Comparison of ENCODE assay signal across 1 cellular context in genomic region chr6:53829698-53830221, GRCh38.
A peak's percentile ranks its signal among the peaks of the same experiment; 100 is the strongest.
TF ChIP-seq lines count a peak whose summit lies in the region.

No MANE protein-coding gene starts in this region.

TF ChIP-seq in HepG2, 621 proteins besides CTCF, POLR2A, EP300 and RAD21 (continued from another document):
- no peak for TF ChIP-seq ZNF576 (CRISPR knock-in tag; IDR thresholded peaks at IDR 0.05)
- TF ChIP-seq HDAC2 (CRISPR knock-in tag; IDR thresholded peaks at IDR 0.05): no peak
- no peak for TF ChIP-seq TCF7L2 (IDR thresholded peaks at IDR 0.05; ENCODE audit: low read depth, low read length)
- no peak for TF ChIP-seq HHEX (CRISPR knock-in tag; IDR thresholded peaks at IDR 0.05)
- 0 out of 2 replicates have a peak, but pooled peaks have one; percentile 19 for TF ChIP-seq ZNF574 (CRISPR knock-in tag; IDR thresholded peaks at IDR 0.05)
- 0 out of 2 replicates have a peak, but pooled peaks have one; percentile 21 for TF ChIP-seq YEATS4 (CRISPR knock-in tag; IDR thresholded peaks at IDR 0.05; ENCODE audit: borderline replicate concordance)
- no peak for TF ChIP-seq ZNF619 (CRISPR knock-in tag; IDR thresholded peaks at IDR 0.05)
- no peak for TF ChIP-seq SP2 (CRISPR knock-in tag; IDR thresholded peaks at IDR 0.05)
- TF ChIP-seq ZBTB8A (CRISPR knock-in tag; IDR thresholded peaks at IDR 0.05; ENCODE audit: borderline replicate concordance, low read depth): no peak
- TF ChIP-seq ZNF230 (CRISPR knock-in tag; IDR thresholded peaks at IDR 0.05): no peak
- no peak for TF ChIP-seq ZNF234 (CRISPR knock-in tag; conservative IDR thresholded peaks at IDR 0.05)
- TF ChIP-seq BRF2 (CRISPR knock-in tag; IDR thresholded peaks at IDR 0.05): no peak
- no peak for TF ChIP-seq TFE3 (CRISPR knock-in tag; IDR thresholded peaks at IDR 0.05)
- TF ChIP-seq ZKSCAN8 (CRISPR knock-in tag; IDR thresholded peaks at IDR 0.05; ENCODE audit: borderline replicate concordance): no peak
- peak; percentile 20; the same call in 1 of the 2 replicates for TF ChIP-seq RXRB (CRISPR knock-in tag; IDR thresholded peaks at IDR 0.05; ENCODE audit: borderline replicate concordance)
- no peak for TF ChIP-seq FOXP1 (IDR thresholded peaks at IDR 0.05)
- TF ChIP-seq FOXP1 (CRISPR knock-in tag; IDR thresholded peaks at IDR 0.05): no peak
- peak; percentile 66; the same call in 1 of the 2 replicates for TF ChIP-seq REPIN1 (CRISPR knock-in tag; IDR thresholded peaks at IDR 0.05; ENCODE audit: borderline replicate concordance, low read depth)
- TF ChIP-seq NFE2L2 (IDR thresholded peaks at IDR 0.05; ENCODE audit: low read length): no peak
- no peak for TF ChIP-seq ZFP1 (CRISPR knock-in tag; IDR thresholded peaks at IDR 0.05)
- no peak for TF ChIP-seq ZNF569 (CRISPR knock-in tag; IDR thresholded peaks at IDR 0.05; ENCODE audit: borderline replicate concordance)
- TF ChIP-seq PHF8 (CRISPR knock-in tag; IDR thresholded peaks at IDR 0.05): no peak
- TF ChIP-seq ETV6 (CRISPR knock-in tag; conservative IDR thresholded peaks at IDR 0.05): no peak
- no peak for TF ChIP-seq NRL (CRISPR knock-in tag; IDR thresholded peaks at IDR 0.05; ENCODE audit: borderline replicate concordance)
- no peak for TF ChIP-seq PHF5A (CRISPR knock-in tag; IDR thresholded peaks at IDR 0.05; ENCODE audit: low read depth, unreplicated experiment)
- no peak for TF ChIP-seq FLYWCH1 (CRISPR knock-in tag; IDR thresholded peaks at IDR 0.05)
- TF ChIP-seq KDM2A (CRISPR knock-in tag; IDR thresholded peaks at IDR 0.05; ENCODE audit: borderline replicate concordance, low read depth): no peak
- no peak for TF ChIP-seq TOPORS (CRISPR knock-in tag; IDR thresholded peaks at IDR 0.05)
- TF ChIP-seq POGK (CRISPR knock-in tag; conservative IDR thresholded peaks at IDR 0.05): no peak
- TF ChIP-seq ZBTB38 (CRISPR knock-in tag; IDR thresholded peaks at IDR 0.05): no peak
- no peak for TF ChIP-seq ZNF256 (CRISPR knock-in tag; conservative IDR thresholded peaks at IDR 0.05)
- TF ChIP-seq TBX2 (CRISPR knock-in tag; IDR thresholded peaks at IDR 0.05; ENCODE audit: borderline replicate concordance): peak; percentile 32; the same call in 1 of the 2 replicates
- TF ChIP-seq ZMYM4 (CRISPR knock-in tag; IDR thresholded peaks at IDR 0.05): peak; percentile 41
- no peak for TF ChIP-seq ZNF878 (CRISPR knock-in tag; IDR thresholded peaks at IDR 0.05)
- no peak for TF ChIP-seq EEA1 (CRISPR knock-in tag; IDR thresholded peaks at IDR 0.05; ENCODE audit: borderline replicate concordance)
- no peak for TF ChIP-seq AFF4 (CRISPR knock-in tag; IDR thresholded peaks at IDR 0.05)
- no peak for TF ChIP-seq ZNF101 (CRISPR knock-in tag; IDR thresholded peaks at IDR 0.05; ENCODE audit: borderline replicate concordance, low read depth)
- TF ChIP-seq CBX5 (CRISPR knock-in tag; IDR thresholded peaks at IDR 0.05; ENCODE audit: borderline replicate concordance): no peak
- TF ChIP-seq IKZF5 (CRISPR knock-in tag; IDR thresholded peaks at IDR 0.05): no peak
- TF ChIP-seq ISL2 (CRISPR knock-in tag; IDR thresholded peaks at IDR 0.05): peak; percentile 43; the same call in 1 of the 2 replicates
- no peak for TF ChIP-seq JARID2 (CRISPR knock-in tag; IDR thresholded peaks at IDR 0.05; ENCODE audit: insufficient replicate concordance)
